ENCODE assay signal across 38 cellular contexts in genomic region chr10:98060079-98060478, GRCh38. TPM values are rescaled to one million over a fixed set of nuclear protein-coding genes. Genes with fewer than 3 reads are reported as not detected.
"Had no signal": no experiment of that assay in that cellular context is flagged by ENCODE, and none has a peak within 500 bp of the region (broad histone marks: within the 10 kb centered on the region; RNA-seq: fewer than 3 reads in every experiment).

No MANE protein-coding gene starts in this region.

- DNase-seq: Kasumi-1, MG63, MM.1S, MV-4-11, NCI-H1048, NCI-H1092, NCI-H1092 treated with DMSO at 0.1 percent for 48 hours, NCI-H1105, NCI-H1105 treated with DMSO at 0.1 percent for 48 hours, NCI-H1417, NCI-H1417 treated with DMSO at 0.1 percent for 48 hours, NCI-H1436, NCI-H1436 treated with DMSO at 0.1 percent for 48 hours, NCI-H146, NCI-H1694, NCI-H1694 treated with DMSO at 0.1 percent for 48 hours, NCI-H187, NCI-H187 treated with DMSO at 0.1 percent for 48 hours, NCI-H1930, NCI-H2029, NCI-H2029 treated with DMSO at 0.1 percent for 48 hours, NCI-H2081, NCI-H2081 treated with DMSO at 0.1 percent for 48 hours, NCI-H2107, NCI-H2171, NCI-H2171 treated with DMSO at 0.1 percent for 48 hours, NCI-H2227 treated with DMSO at 0.1 percent for 48 hours, NCI-H226, NCI-H345, NCI-H510A, NCI-H510A treated with DMSO at 0.1 percent for 48 hours, NCI-H524, NCI-H524 treated with DMSO at 0.1 percent for 48 hours, NCI-H526 had no signal

- H3K36me3 ChIP-seq: MG63 had no signal

- H3K27me3 ChIP-seq: MG63 had no signal

- H3K4me3 ChIP-seq: MG63 had no signal

RNA-seq across cellular contexts. Expression of gene CRTAC1, which starts 29.7 kb away (rescaled TPM):
- total RNA-seq: LHCN-M2, M059J, MCF 10A, NCI-H460 had no signal
